Comparison of ENCODE assay signal across 14 cellular contexts in genomic region chr1:184492543-184492942, GRCh38.
DNase-seq lines count a peak whose midpoint lies in the region; ATAC-seq and TF ChIP-seq lines count a peak whose summit lies in the region.
"Had no signal": no experiment of that assay in that cellular context is flagged by ENCODE, and none has a peak within 500 bp of the region (broad histone marks: within the 10 kb centered on the region; RNA-seq: fewer than 3 reads in every experiment).

No MANE protein-coding gene starts in this region.

- ATAC-seq in right cardiac atrium (no peak), HG02588 (IDR thresholded peaks at IDR 0.05; ENCODE audit: unreplicated experiment) (no peak)
- ATAC-seq: naive thymus-derived CD8-positive, alpha-beta T cell had no signal

- POLR2A ChIA-PET in CD8-positive, alpha-beta memory T cell (lab: Charles Lee), result no interaction called here
- POLR2A ChIA-PET in activated CD4-positive, alpha-beta memory T cell treated with anti-CD3 and anti-CD28 coated beads, Interleukin-2, amount 10 ng/mL, durations not matched to agents 7 days and 5 days (lab: Charles Lee), result interaction anchor here (0.8 to 1.0 kb wide), 3 partner anchors 14 to 441 kb away, joined by 3 read pairs; partner anchors contain the start of gene TSEN15

- H3K9me3 ChIP-seq in CD8-positive, alpha-beta memory T cell (ENCODE audit: low read length), result no peaks in the 10 kb centered on the region
- no peaks in the 10 kb centered on the region for H3K9me3 ChIP-seq in Peyer's patch
- H3K9me3 ChIP-seq in right cardiac atrium (ENCODE audit: control insufficient read depth, low read length), result no peaks in the 10 kb centered on the region
- no peaks in the 10 kb centered on the region for H3K9me3 ChIP-seq in sigmoid colon

- no peaks in the 10 kb centered on the region for H3K36me3 ChIP-seq in CD8-positive, alpha-beta memory T cell (ENCODE audit: insufficient read depth, low read length)
- H3K36me3 ChIP-seq in Peyer's patch (no peaks in the 10 kb centered on the region), sigmoid colon (no peaks in the 10 kb centered on the region)

- TF ChIP-seq CTCF in Peyer's patch (IDR thresholded peaks at IDR 0.05), result peak in 1 of 6 experiments; percentile 13
- no peak for TF ChIP-seq CTCF in sigmoid colon (IDR thresholded peaks at IDR 0.05)

- intact Hi-C loops in right cardiac atrium (cut with DNase I), result no loop called here
- intact Hi-C loops in sigmoid colon (cut with DNase I), result no loop called here

- peaks cover 9% of the 10 kb centered on the region for H3K4me1 ChIP-seq in CD8-positive, alpha-beta memory T cell (ENCODE audit: insufficient read depth, low read length)
- H3K4me1 ChIP-seq in Peyer's patch (peaks cover 0 to 51% (median 6%) of the 10 kb centered on the region in 4 donors), right cardiac atrium (ENCODE audit: control insufficient read depth, insufficient read depth, low read length) (peaks cover 12% of the 10 kb centered on the region), sigmoid colon (peaks cover 0 to 51% (median 46%) of the 10 kb centered on the region in 4 donors)

- no peak overlapping the region for H3K4me3 ChIP-seq in CD8-positive, alpha-beta memory T cell (ENCODE audit: low read length)
- H3K4me3 ChIP-seq in Peyer's patch (no peak overlapping the region), right cardiac atrium (ENCODE audit: low read length) (no peak overlapping the region), sigmoid colon (no peak overlapping the region)

- no peak overlapping the region for H3K27ac ChIP-seq in CD8-positive, alpha-beta memory T cell (ENCODE audit: low read depth, low read length)
- H3K27ac ChIP-seq in Peyer's patch (peak overlapping the region in 3 of 4 donors; percentile 20 to 91 (median 84)), right cardiac atrium (ENCODE audit: low read length) (peak overlapping the region; percentile 78), sigmoid colon (peak overlapping the region; percentile 29 to 64 (median 52))

- H3K4me1 Mint-ChIP-seq in CD8-positive, alpha-beta memory T cell, result peaks cover 28 to 45% (median 31%) of the 10 kb centered on the region in 3 donors
- H3K4me1 Mint-ChIP-seq in activated CD4-positive, alpha-beta memory T cell treated with anti-CD3 and anti-CD28 coated beads, Interleukin-2, amount 10 ng/mL, durations not matched to agents 7 days and 5 days, result peaks cover 32% of the 10 kb centered on the region

- H3K36me3 Mint-ChIP-seq in CD8-positive, alpha-beta memory T cell, result no peaks in the 10 kb centered on the region
- no peaks in the 10 kb centered on the region for H3K36me3 Mint-ChIP-seq in activated CD4-positive, alpha-beta memory T cell treated with anti-CD3 and anti-CD28 coated beads, Interleukin-2, amount 10 ng/mL, durations not matched to agents 7 days and 5 days (ENCODE audit: low read depth)
- H3K36me3 Mint-ChIP-seq: naive thymus-derived CD8-positive, alpha-beta T cell had no signal

- H3K27ac Mint-ChIP-seq in CD8-positive, alpha-beta memory T cell, result peak overlapping the region; percentile 5 to 96 (median 84)
- H3K27ac Mint-ChIP-seq in activated CD4-positive, alpha-beta memory T cell treated with anti-CD3 and anti-CD28 coated beads, Interleukin-2, amount 10 ng/mL, durations not matched to agents 7 days and 5 days, result no peak overlapping the region

- H3K27me3 ChIP-seq in CD8-positive, alpha-beta memory T cell (ENCODE audit: insufficient read depth, low read length, poor library complexity, severe bottlenecking), result no peaks in the 10 kb centered on the region
- H3K27me3 ChIP-seq in Peyer's patch (no peaks in the 10 kb centered on the region), right cardiac atrium (ENCODE audit: control insufficient read depth, insufficient read depth) (no peaks in the 10 kb centered on the region), sigmoid colon (no peaks in the 10 kb centered on the region)

- no peaks in the 10 kb centered on the region for H3K9me3 Mint-ChIP-seq in CD8-positive, alpha-beta memory T cell
- no peaks in the 10 kb centered on the region for H3K9me3 Mint-ChIP-seq in activated CD4-positive, alpha-beta memory T cell treated with anti-CD3 and anti-CD28 coated beads, Interleukin-2, amount 10 ng/mL, durations not matched to agents 7 days and 5 days
- H3K9me3 Mint-ChIP-seq: naive thymus-derived CD8-positive, alpha-beta T cell had no signal

- TF ChIP-seq POLR2A in Peyer's patch (IDR thresholded peaks at IDR 0.05) (no peak), sigmoid colon (IDR thresholded peaks at IDR 0.05) (no peak)

- H3K4me3 Mint-ChIP-seq in CD8-positive, alpha-beta memory T cell, result peak overlapping the region in 5 of 7 donors; percentile 4 to 81 (median 70)
- no peak overlapping the region for H3K4me3 Mint-ChIP-seq in activated CD4-positive, alpha-beta memory T cell treated with anti-CD3 and anti-CD28 coated beads, Interleukin-2, amount 10 ng/mL, durations not matched to agents 7 days and 5 days

- no peak for TF ChIP-seq EP300 in sigmoid colon (IDR thresholded peaks at IDR 0.05)

- H3K27me3 Mint-ChIP-seq in CD8-positive, alpha-beta memory T cell, result no peaks in the 10 kb centered on the region
- no peaks in the 10 kb centered on the region for H3K27me3 Mint-ChIP-seq in activated CD4-positive, alpha-beta memory T cell treated with anti-CD3 and anti-CD28 coated beads, Interleukin-2, amount 10 ng/mL, durations not matched to agents 7 days and 5 days
- H3K27me3 Mint-ChIP-seq: naive thymus-derived CD8-positive, alpha-beta T cell had no signal

- DNase-seq in CD8-positive, alpha-beta memory T cell, result no peak
- DNase-seq in Peyer's patch (no peak), right cardiac atrium (no peak), sigmoid colon (no peak), GOT3 (lab: John Stamatoyannopoulos, UW) (no peak)
- DNase-seq in stimulated activated naive CD4-positive, alpha-beta T cell treated with Interleukin-2 at 50 U/mL for 16 hours (lab: John Stamatoyannopoulos, UW), result no peak
- no peak for DNase-seq in activated CD4-positive, alpha-beta memory T cell treated with anti-CD3 and anti-CD28 coated beads, Interleukin-2, amount 10 ng/mL, durations not matched to agents 7 days and 5 days
- DNase-seq: activated T-cell treated with anti-CD3 and anti-CD28 coated beads, Interleukin-2, amount 50 U/mL, for 1 hour; anterior cingulate cortex; HCEC 1CT; naive thymus-derived CD8-positive, alpha-beta T cell; NCI-H1092; NCI-H510A had no signal

- CTCF ChIA-PET in CD8-positive, alpha-beta memory T cell (lab: Charles Lee), result no interaction called here
- CTCF ChIA-PET in activated CD4-positive, alpha-beta memory T cell treated with anti-CD3 and anti-CD28 coated beads, Interleukin-2, amount 10 ng/mL, durations not matched to agents 7 days and 5 days (lab: Charles Lee), result no interaction called here
